ENCODE assay signal across 9 cellular contexts in the genomic region with DNA sequence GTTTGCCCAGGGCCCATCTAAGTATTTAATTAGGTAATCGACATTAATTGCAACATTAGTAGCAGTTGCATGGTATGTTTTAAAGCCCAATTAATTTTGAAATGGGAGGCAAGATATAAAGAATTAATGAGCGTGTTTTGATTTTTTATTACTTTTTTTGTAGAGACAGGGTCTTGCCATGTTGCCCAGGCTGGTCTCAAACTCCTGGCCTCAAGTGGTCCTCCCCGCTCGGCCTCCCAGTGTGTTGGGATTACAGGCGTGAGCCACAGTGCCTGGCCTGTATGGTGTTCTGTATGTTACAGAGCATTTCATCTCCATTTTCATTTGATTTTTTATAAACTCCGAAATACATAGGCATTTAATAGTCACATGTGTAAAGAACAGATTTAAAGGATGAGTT. TPM values are rescaled to one million over a fixed set of nuclear protein-coding genes. Genes with fewer than 3 reads are reported as not detected.
DNase-seq lines count a peak whose midpoint lies in the region; TF ChIP-seq lines count a peak whose summit lies in the region.
"Had no signal": no experiment of that assay in that cellular context is flagged by ENCODE, and none has a peak within 500 bp of the region (broad histone marks: within the 10 kb centered on the region; RNA-seq: fewer than 3 reads in every experiment).

No MANE protein-coding gene starts in this region.

- no peaks in the 10 kb centered on the region for H3K23me2 ChIP-seq in H9 (ENCODE audit: insufficient read length, low read depth, low read length, poor library complexity, severe bottlenecking)

- H3K9me3 ChIP-seq in H9 (ENCODE audit: control insufficient read depth, low read depth, low read length) (no peaks in the 10 kb centered on the region), hepatocyte (ENCODE audit: low read depth) (no peaks in the 10 kb centered on the region)

- H3K4me2 ChIP-seq in H9 (ENCODE audit: insufficient read depth, insufficient read length, low read length) (peak overlapping the region; percentile 88), hepatocyte (peak overlapping the region; percentile 94)

- no peak overlapping the region for H2BK12ac ChIP-seq in H9 (ENCODE audit: insufficient read length, low read depth, low read length)

- no peaks in the 10 kb centered on the region for H3K79me1 ChIP-seq in H9 (ENCODE audit: insufficient read depth, low read depth, low read length, poor library complexity, severe bottlenecking)

- no peak for DNase-seq in H9
- no peak for DNase-seq in activated CD4-positive, alpha-beta memory T cell treated with anti-CD3 and anti-CD28 coated beads for 36 hours
- DNase-seq in hepatocyte (ENCODE audit: low spot score): no peak
- no peak for DNase-seq in NCI-H774 (lab: John Stamatoyannopoulos, UW)
- no peak for DNase-seq in putamen (ENCODE audit: low spot score)
- no peak for DNase-seq in HCEC 1CT
- no peak for DNase-seq in Kasumi-1 (lab: John Stamatoyannopoulos, UW)
- DNase-seq: activated CD4-positive, alpha-beta T cell treated with anti-CD3 and anti-CD28 coated beads for 4 hours had no signal

- no peak overlapping the region for H2AFZ ChIP-seq in H9 (ENCODE audit: low read length)
- H2AFZ ChIP-seq in hepatocyte: peak overlapping the region; percentile 49

- no peak overlapping the region for H3K27ac ChIP-seq in H9 (ENCODE audit: insufficient read length, low read depth, low read length)
- H3K27ac ChIP-seq in hepatocyte: peak overlapping the region; percentile 91
- H3K27ac ChIP-seq in skin epidermis: peak overlapping the region in 20 of 21 experiments; percentile 86 to 97 (median 94)

- peaks cover 14 to 19% of the 10 kb centered on the region in 2 experiments for H3K4me1 Mint-ChIP-seq in H9
- peaks cover 39% of the 10 kb centered on the region for H3K4me1 Mint-ChIP-seq in activated CD4-positive, alpha-beta memory T cell treated with anti-CD3 and anti-CD28 coated beads for 36 hours (ENCODE audit: low read depth)

- H4K91ac ChIP-seq in H9 (ENCODE audit: insufficient read length, low read depth, low read length): no peak overlapping the region

- H4K20me1 ChIP-seq in H9 (ENCODE audit: control insufficient read depth, insufficient read depth, insufficient read length) (no peaks in the 10 kb centered on the region), hepatocyte (ENCODE audit: insufficient read depth, poor library complexity, severe bottlenecking) (no peaks in the 10 kb centered on the region)

- no peak overlapping the region for H4K8ac ChIP-seq in H9 (replicated peaks; ENCODE audit: insufficient read length, low read depth, low read length)

- no peak overlapping the region for H2BK5ac ChIP-seq in H9 (ENCODE audit: insufficient read length, low read length)

- H4K5ac ChIP-seq in H9 (ENCODE audit: insufficient read length, low read depth, low read length): no peak overlapping the region

- H3K27ac Mint-ChIP-seq in H9: peak overlapping the region; percentile 87 to 96 (median 93)
- H3K27ac Mint-ChIP-seq in activated CD4-positive, alpha-beta memory T cell treated with anti-CD3 and anti-CD28 coated beads for 36 hours: peak overlapping the region; percentile 91

- TF ChIP-seq CTCF in H9 (conservative IDR thresholded peaks at IDR 0.05) (no peak), hepatocyte (IDR thresholded peaks at IDR 0.05; ENCODE audit: poor library complexity) (no peak)

- H3K4me3 ChIP-seq in hepatocyte (peak overlapping the region; percentile 46), skin epidermis (peak overlapping the region; percentile 79 to 96 (median 84))

- H3K4me1 ChIP-seq in H9 (ENCODE audit: insufficient read depth, low read length): no peaks in the 10 kb centered on the region
- peaks cover 12% of the 10 kb centered on the region for H3K4me1 ChIP-seq in hepatocyte (ENCODE audit: insufficient read depth)

- H3K14ac ChIP-seq in H9 (ENCODE audit: insufficient read depth, low read length): 0 out of 2 replicates have a peak overlapping the region, but pooled peaks have one; percentile 22

- WGBS in H9 (ENCODE audit: extremely low coverage, insufficient read length, low lambda C conversion rate): no CpG with 5 or more reads among the region's 6 CpGs
- WGBS in hepatocyte (ENCODE audit: low lambda C conversion rate, missing lambda C conversion rate): 67% methylated on average over 6 of the region's 6 CpGs

- H3K9ac ChIP-seq in H9 (ENCODE audit: extremely low read depth, insufficient read length, low read length): peak overlapping the region; percentile 80

- H3K27me3 Mint-ChIP-seq in H9 (ENCODE audit: low read depth): peaks cover 5% of the 10 kb centered on the region
- no peaks in the 10 kb centered on the region for H3K27me3 Mint-ChIP-seq in activated CD4-positive, alpha-beta memory T cell treated with anti-CD3 and anti-CD28 coated beads for 36 hours

- no peak overlapping the region for H2BK20ac ChIP-seq in H9 (ENCODE audit: low read depth, low read length, poor library complexity, severe bottlenecking)

- no peaks in the 10 kb centered on the region for H3K9me2 ChIP-seq in hepatocyte (replicated peaks; ENCODE audit: insufficient read depth)

- peak overlapping the region; percentile 97 for H3K4me3 Mint-ChIP-seq in H9
- peak overlapping the region; percentile 97 for H3K4me3 Mint-ChIP-seq in activated CD4-positive, alpha-beta memory T cell treated with anti-CD3 and anti-CD28 coated beads for 36 hours

- H3T11ph ChIP-seq in H9 (ENCODE audit: low read length): no peak overlapping the region

- no peak overlapping the region for H2BK120ac ChIP-seq in H9 (ENCODE audit: low read depth, low read length, poor library complexity, severe bottlenecking)

- no peak overlapping the region for H3K23ac ChIP-seq in H9 (ENCODE audit: insufficient read length, low read depth, low read length)

- CTCF ChIA-PET in activated CD4-positive, alpha-beta memory T cell treated with anti-CD3 and anti-CD28 coated beads for 36 hours (lab: Charles Lee): interaction anchor here (1.0 kb wide), 1 partner anchor 318 kb away, joined by 3 read pairs; no protein-coding TSS in a partner anchor

- no peak overlapping the region for H2BK15ac ChIP-seq in H9 (ENCODE audit: low read depth, low read length)

- no peak overlapping the region for H3K18ac ChIP-seq in H9 (ENCODE audit: insufficient read length, low read depth, low read length)

- H3K56ac ChIP-seq in H9 (ENCODE audit: insufficient read length, low read depth, low read length): no peak overlapping the region

- no peak overlapping the region for H2AK5ac ChIP-seq in H9 (ENCODE audit: insufficient read length, low read length)

- intact Hi-C loops in activated CD4-positive, alpha-beta memory T cell treated with anti-CD3 and anti-CD28 coated beads for 36 hours (cut with micrococcal nuclease): loop anchor here (5.0 kb wide), 1 partner anchor 453 kb away; no protein-coding TSS in a partner anchor

- H3K36me3 Mint-ChIP-seq in H9 (ENCODE audit: insufficient read depth in 1 of 3, low read depth in 3 of 3): peaks cover 1 to 19% (median 15%) of the 10 kb centered on the region in 3 experiments; a peak in 6 of 7 replicates
- peaks cover 16% of the 10 kb centered on the region for H3K36me3 Mint-ChIP-seq in activated CD4-positive, alpha-beta memory T cell treated with anti-CD3 and anti-CD28 coated beads for 36 hours

- H3K27me3 ChIP-seq in H9 (ENCODE audit: insufficient read depth, low read length) (no peaks in the 10 kb centered on the region), hepatocyte (no peaks in the 10 kb centered on the region)

- H3K79me2 ChIP-seq in H9 (ENCODE audit: insufficient read depth, low read length) (no peaks in the 10 kb centered on the region; the same call in 1 of the 2 replicates), hepatocyte (peaks cover 50% of the 10 kb centered on the region)

- POLR2A ChIA-PET in activated CD4-positive, alpha-beta memory T cell treated with anti-CD3 and anti-CD28 coated beads for 36 hours (lab: Charles Lee): no interaction called here

- no peak overlapping the region for H3K4ac ChIP-seq in H9 (ENCODE audit: low read depth, low read length)

- peaks cover 7 to 12% of the 10 kb centered on the region in 2 experiments for H3K9me3 Mint-ChIP-seq in H9
- peaks cover 11% of the 10 kb centered on the region for H3K9me3 Mint-ChIP-seq in activated CD4-positive, alpha-beta memory T cell treated with anti-CD3 and anti-CD28 coated beads for 36 hours

- no peaks in the 10 kb centered on the region for H3K36me3 ChIP-seq in hepatocyte (replicated peaks; ENCODE audit: insufficient read depth, low read depth)

RNA-seq across cellular contexts. Expression of a gene that starts 0.9 kb away (rescaled TPM):
- total RNA-seq in H9 (2021) (23.9 and 25.4 TPM in 2 replicates), hepatocyte (62.4 and 63.9 TPM in 2 replicates)
- 10 to 100 TPM; 20.7 to 22.5 TPM for total RNA-seq in activated CD4-positive, alpha-beta memory T cell treated with anti-CD3 and anti-CD28 coated beads for 36 hours
- polyA plus RNA-seq in hepatocyte: 50.0 and 52.7 TPM in 2 replicates

RNA-seq across cellular contexts. Expression of a gene that starts 46.5 kb away (rescaled TPM):
- total RNA-seq in H9 (2021) (55.0 and 55.3 TPM in 2 replicates), hepatocyte (125 and 130 TPM in 2 replicates)
- total RNA-seq in activated CD4-positive, alpha-beta memory T cell treated with anti-CD3 and anti-CD28 coated beads for 36 hours: 10 to 100 TPM in 1 of 2 experiments, 1 to 10 TPM in 1; 9.2 to 10.2 TPM
- polyA plus RNA-seq in hepatocyte: 139 and 169 TPM in 2 replicates
